Comparison of ENCODE assay signal across 8 cellular contexts in the genomic region with DNA sequence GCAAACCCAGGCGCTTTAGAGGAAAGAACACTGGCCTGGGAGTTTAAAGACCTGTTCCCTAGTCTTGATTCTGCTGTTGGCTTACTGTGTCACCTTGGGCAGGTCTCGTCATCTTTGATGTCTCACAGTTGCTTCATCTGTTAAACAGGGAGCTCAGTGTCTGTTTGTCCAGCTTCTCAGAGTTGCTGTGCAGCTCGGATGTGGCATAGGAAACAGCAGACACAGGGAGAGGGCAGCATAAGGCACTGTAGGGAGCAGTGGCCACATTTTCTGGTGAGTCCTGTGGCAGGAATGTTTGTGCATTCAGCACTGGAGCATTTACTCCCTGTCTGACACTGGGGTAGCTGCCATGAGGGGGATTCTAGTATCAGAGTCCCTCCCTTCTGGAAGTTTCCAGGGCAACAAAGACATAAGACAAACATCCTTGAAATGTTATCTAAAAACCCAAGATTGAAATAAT. TPM values are rescaled to one million over a fixed set of nuclear protein-coding genes. Genes with fewer than 3 reads are reported as not detected.
DNase-seq lines count a peak whose midpoint lies in the region; ATAC-seq and TF ChIP-seq lines count a peak whose summit lies in the region.

No MANE protein-coding gene starts in this region.

- H3K9ac ChIP-seq in stomach smooth muscle (ENCODE audit: low read length in 2 of 2), result peak overlapping the region in 1 of 2 donors; percentile 13

- ATAC-seq in activated T-cell treated with anti-CD3 and anti-CD28 coated beads, Interleukin-2, amount 50 U/mL, for 4 hours, result no peak
- no peak for ATAC-seq in activated CD8-positive, alpha-beta T cell treated with anti-CD3 and anti-CD28 coated beads for 36 hours
- ATAC-seq in HG03135 (IDR thresholded peaks at IDR 0.05; ENCODE audit: unreplicated experiment) (no peak), GM18498 (IDR thresholded peaks at IDR 0.05; ENCODE audit: unreplicated experiment) (no peak)

- peak overlapping the region; percentile 97 for H3K27ac Mint-ChIP-seq in activated CD8-positive, alpha-beta T cell treated with anti-CD3 and anti-CD28 coated beads for 36 hours

- H3K27ac ChIP-seq in stomach smooth muscle (ENCODE audit: low read length), result peak overlapping the region; percentile 82

- POLR2A ChIA-PET in activated CD8-positive, alpha-beta T cell treated with anti-CD3 and anti-CD28 coated beads for 36 hours (lab: Charles Lee), result interaction anchor here (1.0 to 6.1 kb wide), 4 partner anchors 17 to 81 kb away, joined by 3 to 52 read pairs (median 16); partner anchors contain the start of genes ACTR3C, GIMAP8 and LRRC61

- H3K4me3 Mint-ChIP-seq in activated T-cell treated with anti-CD3 and anti-CD28 coated beads, Interleukin-2, amount 50 U/mL, for 4 hours, result peak overlapping the region; percentile 96
- peak overlapping the region; percentile 97 for H3K4me3 Mint-ChIP-seq in activated CD8-positive, alpha-beta T cell treated with anti-CD3 and anti-CD28 coated beads for 36 hours

- CTCF ChIA-PET in activated CD8-positive, alpha-beta T cell treated with anti-CD3 and anti-CD28 coated beads for 36 hours (lab: Charles Lee), result interaction anchor here (1.5 to 3.8 kb wide), 2 partner anchors 14 to 35 kb away, joined by 4 to 23 read pairs; a partner anchor contains a TSS

- no peaks in the 10 kb centered on the region for H3K9me3 Mint-ChIP-seq in activated T-cell treated with anti-CD3 and anti-CD28 coated beads, Interleukin-2, amount 50 U/mL, for 4 hours
- H3K9me3 Mint-ChIP-seq in activated CD8-positive, alpha-beta T cell treated with anti-CD3 and anti-CD28 coated beads for 36 hours, result no peaks in the 10 kb centered on the region

- H3K27me3 ChIP-seq in stomach smooth muscle (ENCODE audit: control insufficient read depth in 1 of 2, insufficient read depth in 2 of 2, low read length in 2 of 2), result no peaks in the 10 kb centered on the region

- H3K4me1 ChIP-seq in stomach smooth muscle (ENCODE audit: control insufficient read depth, insufficient read depth, low read length), result peaks cover 19% of the 10 kb centered on the region

- no peaks in the 10 kb centered on the region for H3K9me3 ChIP-seq in stomach smooth muscle (ENCODE audit: control insufficient read depth in 2 of 2, low read length in 2 of 2)

- peaks cover 8% of the 10 kb centered on the region for H3K36me3 Mint-ChIP-seq in activated T-cell treated with anti-CD3 and anti-CD28 coated beads, Interleukin-2, amount 50 U/mL, for 4 hours (ENCODE audit: insufficient read depth)
- H3K36me3 Mint-ChIP-seq in activated CD8-positive, alpha-beta T cell treated with anti-CD3 and anti-CD28 coated beads for 36 hours (ENCODE audit: low read depth), result peaks cover 29% of the 10 kb centered on the region

- peaks cover 8 to 17% of the 10 kb centered on the region in 2 donors for H3K36me3 ChIP-seq in stomach smooth muscle (ENCODE audit: control insufficient read depth in 2 of 2, insufficient read depth in 2 of 2, low read length in 2 of 2)

- no peak for TF ChIP-seq CTCF in activated CD8-positive, alpha-beta T cell treated with anti-CD3 and anti-CD28 coated beads for 36 hours (IDR thresholded peaks at IDR 0.05)

- no peak for DNase-seq in activated T-cell treated with anti-CD3 and anti-CD28 coated beads, Interleukin-2, amount 50 U/mL, for 4 hours
- no peak for DNase-seq in activated T-cell treated with anti-CD3 and anti-CD28 coated beads, Interleukin-2, amount 50 U/mL, for 1 hour
- DNase-seq in activated CD8-positive, alpha-beta T cell treated with anti-CD3 and anti-CD28 coated beads for 36 hours, result no peak
- peak; percentile 97 for DNase-seq in hepatic stellate cell (ENCODE audit: low spot score)
- DNase-seq in stimulated activated CD8-positive, alpha-beta memory T cell treated with anti-CD3 and anti-CD28 coated beads, Interleukin-4, amount 100 ng/mL, for 48 hours, result no peak

- H3K4me1 Mint-ChIP-seq in activated T-cell treated with anti-CD3 and anti-CD28 coated beads, Interleukin-2, amount 50 U/mL, for 4 hours (ENCODE audit: low read depth), result peaks cover 42% of the 10 kb centered on the region
- H3K4me1 Mint-ChIP-seq in activated CD8-positive, alpha-beta T cell treated with anti-CD3 and anti-CD28 coated beads for 36 hours (ENCODE audit: low read depth), result peaks cover 61% of the 10 kb centered on the region

- no peaks in the 10 kb centered on the region for H3K27me3 Mint-ChIP-seq in activated T-cell treated with anti-CD3 and anti-CD28 coated beads, Interleukin-2, amount 50 U/mL, for 4 hours (ENCODE audit: low read depth)
- H3K27me3 Mint-ChIP-seq in activated CD8-positive, alpha-beta T cell treated with anti-CD3 and anti-CD28 coated beads for 36 hours, result no peaks in the 10 kb centered on the region

- no peak overlapping the region for H3K4me3 ChIP-seq in stomach smooth muscle (ENCODE audit: low read length in 2 of 2)

- intact Hi-C loops in activated CD8-positive, alpha-beta T cell treated with anti-CD3 and anti-CD28 coated beads for 36 hours (cut with micrococcal nuclease), result no loop called here

RNA-seq across cellular contexts. Expression of gene REPIN1, which starts 2.0 kb away (rescaled TPM):
- total RNA-seq in activated T-cell treated with anti-CD3 and anti-CD28 coated beads, Interleukin-2, amount 50 U/mL, for 4 hours, result 10 to 100 TPM; 54.7 to 68.4 (median 62.6) TPM
- total RNA-seq in activated CD8-positive, alpha-beta T cell treated with anti-CD3 and anti-CD28 coated beads for 36 hours, result 10 to 100 TPM; 56.0 to 59.2 TPM

RNA-seq across cellular contexts. Expression of gene ZNF775, which starts 8.5 kb away (rescaled TPM):
- 1 to 10 TPM; 3.4 to 4.5 (median 4.2) TPM for total RNA-seq in activated T-cell treated with anti-CD3 and anti-CD28 coated beads, Interleukin-2, amount 50 U/mL, for 4 hours
- 1 to 10 TPM; 4.7 to 4.9 TPM for total RNA-seq in activated CD8-positive, alpha-beta T cell treated with anti-CD3 and anti-CD28 coated beads for 36 hours

RNA-seq across cellular contexts. Expression of gene RARRES2, which starts 29.2 kb away (rescaled TPM):
- 1 to 10 TPM; 1.2 to 1.4 (median 1.3) TPM for total RNA-seq in activated T-cell treated with anti-CD3 and anti-CD28 coated beads, Interleukin-2, amount 50 U/mL, for 4 hours
- total RNA-seq in activated CD8-positive, alpha-beta T cell treated with anti-CD3 and anti-CD28 coated beads for 36 hours, result not detected

RNA-seq across cellular contexts. Expression of gene ACTR3C, which starts 47.3 kb away (rescaled TPM):
- 1 to 10 TPM; 5.1 to 7.0 (median 5.5) TPM for total RNA-seq in activated T-cell treated with anti-CD3 and anti-CD28 coated beads, Interleukin-2, amount 50 U/mL, for 4 hours
- 1 to 10 TPM; 2.6 to 2.9 TPM for total RNA-seq in activated CD8-positive, alpha-beta T cell treated with anti-CD3 and anti-CD28 coated beads for 36 hours

RNA-seq across cellular contexts. Expression of gene LRRC61, which starts 47.5 kb away (rescaled TPM):
- total RNA-seq in activated T-cell treated with anti-CD3 and anti-CD28 coated beads, Interleukin-2, amount 50 U/mL, for 4 hours, result 10 to 100 TPM; 24.5 to 29.4 (median 26.1) TPM
- 10 to 100 TPM; 21.8 to 21.9 TPM for total RNA-seq in activated CD8-positive, alpha-beta T cell treated with anti-CD3 and anti-CD28 coated beads for 36 hours
